17 cellular contexts compared by ENCODE assay signal in the genomic region with DNA sequence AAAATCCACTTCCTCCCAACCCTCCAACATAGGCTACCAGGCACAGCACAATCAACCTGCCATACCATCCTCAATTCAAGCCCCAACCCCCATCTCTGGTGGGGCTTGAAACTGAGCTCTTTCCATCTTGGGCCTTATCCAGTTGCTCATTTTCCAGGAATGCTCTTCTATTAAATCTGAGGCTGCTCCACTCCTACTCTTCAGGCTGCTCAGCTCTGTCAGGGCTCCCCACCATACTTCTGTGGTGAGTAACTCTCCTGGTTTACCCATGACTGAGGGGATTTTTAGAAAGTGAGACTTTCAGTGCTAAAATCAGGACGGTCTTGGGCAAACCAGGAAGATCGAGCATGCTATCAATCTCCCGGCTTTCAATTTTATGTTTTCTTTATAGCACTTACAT.
A peak's percentile ranks its signal among the peaks of the same experiment; 100 is the strongest.
DNase-seq lines count a peak whose midpoint lies in the region; ATAC-seq and TF ChIP-seq lines count a peak whose summit lies in the region.
"Had no signal": no experiment of that assay in that cellular context is flagged by ENCODE, and none has a peak within 500 bp of the region (broad histone marks: within the 10 kb centered on the region; RNA-seq: fewer than 3 reads in every experiment).

No MANE protein-coding gene starts in this region.

- intact Hi-C loops in psoas muscle (cut with DNase I), result no loop called here

- in situ Hi-C loops in ACHN (cut with HindIII; ENCODE audit: low pct_ligation_motif_present, low pct_unique_long_range_greater_than_20kb, low sequenced_read_pairs), result no loop called here

- no peaks in the 10 kb centered on the region for H3K27me3 Mint-ChIP-seq in HFFc6 (ENCODE audit: insufficient read depth)
- H3K27me3 Mint-ChIP-seq: B cell had no signal

- no peaks in the 10 kb centered on the region; the same call in 1 of the 2 replicates for H3K9me3 Mint-ChIP-seq in HFFc6

- no peak for ATAC-seq in GM21619 (IDR thresholded peaks at IDR 0.05; ENCODE audit: unreplicated experiment)
- no peak for ATAC-seq in psoas muscle
- ATAC-seq in HG02642 (IDR thresholded peaks at IDR 0.05; ENCODE audit: poor library complexity, unreplicated experiment), result no peak
- ATAC-seq: stimulated activated naive CD8-positive, alpha-beta T cell treated with anti-CD3 and anti-CD28 coated beads, Interleukin-15, Interleukin-2, amounts not matched to agents 100 U/mL and 50 U/mL, for 24 hours had no signal

- peak; percentile 40 for DNase-seq in ACHN
- DNase-seq in HFFc6, result peak; percentile 78
- DNase-seq in amniotic stem cell (lab: John Stamatoyannopoulos, UW), result peak; percentile 83
- DNase-seq in iris pigment epithelial cell (ENCODE audit: low read depth), result peak; percentile 86
- no peak for DNase-seq in middle frontal gyrus (ENCODE audit: extremely low spot score, low spot score)
- DNase-seq in psoas muscle, result no peak
- DNase-seq: activated CD4-positive, CD25-positive, alpha-beta regulatory T cell treated with anti-CD3 and anti-CD28 coated beads, Interleukin-2, amount 50 U/mL, for 72 hours; activated T-cell treated with anti-CD3 and anti-CD28 coated beads, Interleukin-2, amount 50 U/mL, for 1 hour; amygdala; effector CD8-positive, alpha-beta T cell; NCI-H2081 treated with DMSO at 0.1 percent for 48 hours; stimulated activated CD4-positive, alpha-beta T cell treated with anti-CD3 and anti-CD28 coated beads, Interleukin-2, amount 100 ng/mL, for 48 hours; stimulated activated naive CD8-positive, alpha-beta T cell treated with anti-CD3 and anti-CD28 coated beads, Interleukin-15, Interleukin-2, amounts not matched to agents 100 U/mL and 50 U/mL, for 24 hours had no signal

- H3K4me1 ChIP-seq in psoas muscle, result no peaks in the 10 kb centered on the region
- H3K4me1 ChIP-seq: parathyroid adenoma had no signal

- peak overlapping the region; percentile 36; the same call in 1 of the 2 replicates for H3K27ac Mint-ChIP-seq in HFFc6
- H3K27ac Mint-ChIP-seq: B cell had no signal

- TF ChIP-seq CTCF in HFFc6 (IDR thresholded peaks at IDR 0.05) (no peak), psoas muscle (IDR thresholded peaks at IDR 0.05) (no peak)

- H3K27ac ChIP-seq in psoas muscle, result no peak overlapping the region
- H3K27ac ChIP-seq: parathyroid adenoma had no signal

- no peaks in the 10 kb centered on the region for H3K36me3 Mint-ChIP-seq in HFFc6 (ENCODE audit: low read depth)

- H3K36me3 ChIP-seq in psoas muscle (ENCODE audit: insufficient read depth in 1 of 2, low read depth in 1 of 2), result no peaks in the 10 kb centered on the region

- H3K27me3 ChIP-seq in psoas muscle (ENCODE audit: insufficient read depth in 3 of 3, low read length in 2 of 3), result no peaks in the 10 kb centered on the region

- no peak overlapping the region for H3K4me3 ChIP-seq in psoas muscle

- peak overlapping the region; percentile 24; the same call in 1 of the 2 replicates for H3K4me3 Mint-ChIP-seq in HFFc6
- H3K4me3 Mint-ChIP-seq: B cell had no signal

- H3K4me1 Mint-ChIP-seq in HFFc6 (ENCODE audit: low read depth), result peaks cover 15% of the 10 kb centered on the region
- H3K4me1 Mint-ChIP-seq: B cell had no signal

- H3K9me3 ChIP-seq in psoas muscle, result no peaks in the 10 kb centered on the region

- 54 to 77% (median 57%) methylated on average over 3 of the region's 3 CpGs for WGBS in psoas muscle, 3 donors

Comparison
In these comparisons a context has a peak if more than half of its experiments do, and no peak if none do; other contexts are left out.
1. DNase-seq: peak in ACHN (single experiment), HFFc6 (single experiment), amniotic stem cell (single experiment) and iris pigment epithelial cell (single experiment); none in middle frontal gyrus (single experiment) and psoas muscle (0 of 2).